In the genomic region with DNA sequence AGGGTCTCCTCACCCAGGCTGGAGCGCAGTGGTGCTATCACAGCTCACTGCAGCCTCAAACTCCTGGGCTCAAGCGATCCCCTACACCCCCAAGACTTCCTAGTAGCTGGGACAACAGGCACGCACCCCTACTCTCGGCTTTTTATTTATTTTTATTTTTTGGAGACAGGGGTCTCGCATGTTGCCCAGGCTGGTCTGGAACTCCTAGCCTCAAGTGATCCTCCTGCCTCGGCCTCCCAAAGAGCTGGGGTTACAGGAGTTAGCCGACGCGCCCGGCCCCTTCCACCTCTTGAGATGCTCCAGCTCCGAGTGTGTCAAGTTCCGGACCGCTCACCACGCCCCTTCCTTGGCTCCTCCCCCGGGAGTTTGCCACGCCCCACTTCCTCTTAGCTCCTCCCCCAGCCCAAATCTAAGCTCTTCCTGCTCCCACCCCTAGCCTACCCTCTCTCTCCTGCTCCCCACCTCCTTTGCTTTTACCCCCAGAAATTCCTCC, we compare ENCODE assay signal across 9 cellular contexts. TPM values are rescaled to one million over a fixed set of nuclear protein-coding genes. Genes with fewer than 3 reads are reported as not detected.
DNase-seq lines count a peak whose midpoint lies in the region; TF ChIP-seq lines count a peak whose summit lies in the region.
"Had no signal": no experiment of that assay in that cellular context is flagged by ENCODE, and none has a peak within 500 bp of the region (broad histone marks: within the 10 kb centered on the region; RNA-seq: fewer than 3 reads in every experiment).

No MANE protein-coding gene starts in this region.

- H3K4me3 ChIP-seq in cardiac fibroblast (replicated peaks in 1 of 2; ENCODE audit: low read depth in 2 of 2, low read length in 2 of 2) (peak overlapping the region in 1 of 2 donors; percentile 4), parathyroid adenoma (ENCODE audit: low read depth, low read length) (no peak overlapping the region)

- TF ChIP-seq CTCF in cardiac fibroblast (IDR thresholded peaks at IDR 0.05; ENCODE audit: low read depth, low read length), result no peak
- no peak for TF ChIP-seq CTCF in parathyroid adenoma (IDR thresholded peaks at IDR 0.05)

- H3K4me2 ChIP-seq in parathyroid adenoma (ENCODE audit: low read length), result no peak overlapping the region

- H3K36me3 ChIP-seq in parathyroid adenoma (ENCODE audit: control insufficient read depth, insufficient read depth, low read length), result no peaks in the 10 kb centered on the region

- H3K27me3 ChIP-seq in parathyroid adenoma (ENCODE audit: control insufficient read depth, insufficient read depth, low read length), result peaks cover 34% of the 10 kb centered on the region

- DNase-seq in Daoy (ENCODE audit: low read depth) (peak; percentile 91), HK-2 (ENCODE audit: unreplicated experiment) (peak; percentile 56), UCSD-AML1 (lab: John Stamatoyannopoulos, UW; ENCODE audit: unreplicated experiment) (peak; percentile 6), cardiac fibroblast (ENCODE audit: low read depth in 2 of 2) (peak; percentile 40 to 71), superior temporal gyrus (ENCODE audit: extremely low spot score) (no peak), anterior cingulate cortex (lab: John Stamatoyannopoulos, UW) (no peak), dedifferentiated amniotic fluid mesenchymal stem cell (ENCODE audit: extremely low spot score) (no peak)

- no peak overlapping the region for H3K9ac ChIP-seq in parathyroid adenoma

- H2AFZ ChIP-seq in parathyroid adenoma, result peak overlapping the region; percentile 36

- no peaks in the 10 kb centered on the region for H3K79me2 ChIP-seq in parathyroid adenoma

- H3K9me3 ChIP-seq in parathyroid adenoma (ENCODE audit: control insufficient read depth, low read length), result no peaks in the 10 kb centered on the region

- H3K4me1 ChIP-seq in parathyroid adenoma, result peaks cover 12% of the 10 kb centered on the region

- no peak overlapping the region for H3K27ac ChIP-seq in parathyroid adenoma

RNA-seq across cellular contexts. Expression of a gene that starts 6.3 kb away (rescaled TPM):
- total RNA-seq in Daoy (2014; rRNA removed; shearing (Covaris generic)), result not detected in 2 replicates
- total RNA-seq: lung microvascular endothelial cell had no signal

RNA-seq across cellular contexts. Expression of a gene that starts 8.4 kb away (rescaled TPM):
- 6.5 and 10.3 TPM in 2 replicates for total RNA-seq in Daoy (2014; rRNA removed; shearing (Covaris generic))
- total RNA-seq: lung microvascular endothelial cell had no signal

RNA-seq across cellular contexts. Expression of a gene that starts 19.5 kb away (rescaled TPM):
- 320 and 364 TPM in 2 replicates for total RNA-seq in Daoy (2014; rRNA removed; shearing (Covaris generic))

RNA-seq across cellular contexts. Expression of a gene that starts 27.0 kb away (rescaled TPM):
- total RNA-seq in Daoy (2014; rRNA removed; shearing (Covaris generic)), result not detected in 2 replicates
- total RNA-seq: lung microvascular endothelial cell had no signal

RNA-seq across cellular contexts. Expression of a gene that starts 43.6 kb away (rescaled TPM):
- total RNA-seq in Daoy (2014; rRNA removed; shearing (Covaris generic)), result 107 and 139 TPM in 2 replicates

Comparison
In these comparisons a context has a peak if more than half of its experiments do, and no peak if none do; other contexts are left out.
1. DNase-seq: peak in Daoy (single experiment), HK-2 (single experiment), UCSD-AML1 (single experiment) and cardiac fibroblast (2 of 2); none in superior temporal gyrus (single experiment), anterior cingulate cortex (0 of 58) and dedifferentiated amniotic fluid mesenchymal stem cell (single experiment).